In the genomic region with DNA sequence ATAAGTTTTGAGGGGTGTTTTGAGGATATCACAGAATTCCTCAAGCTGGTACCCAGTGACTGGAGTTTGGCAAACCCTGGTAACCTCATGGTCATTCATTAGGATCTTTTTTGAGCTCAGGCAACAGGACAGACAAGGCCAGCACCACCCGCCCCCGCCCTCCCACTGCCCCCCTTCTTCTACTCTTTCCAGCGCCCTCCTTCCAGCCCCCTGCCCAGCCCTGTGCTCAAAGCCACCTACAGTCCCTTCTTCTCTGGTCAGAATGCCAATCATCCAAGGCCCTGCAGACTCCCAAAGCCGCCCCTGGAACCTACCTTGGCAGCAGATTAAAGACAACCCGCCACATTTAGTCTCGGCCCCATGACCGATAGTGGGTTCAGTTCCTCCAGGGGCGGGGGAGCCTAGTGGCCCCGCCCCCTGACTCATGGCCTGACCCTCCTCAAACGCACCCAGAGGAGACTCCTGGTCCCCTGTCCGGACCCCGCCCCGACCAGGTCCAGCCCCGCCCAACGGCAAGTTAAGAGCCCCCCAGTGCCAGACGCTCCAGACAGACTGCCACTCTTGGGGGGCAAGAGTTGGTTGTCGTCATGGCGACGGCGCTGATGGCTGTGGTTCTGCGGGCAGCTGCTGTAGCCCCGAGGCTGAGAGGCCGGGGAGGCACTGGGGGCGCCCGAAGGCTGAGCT, we compare ENCODE assay signal across 1 cellular context.
TF ChIP-seq lines count a peak whose summit lies in the region.

TSS of gene NAGS (plus strand) at position 546 of the 684 bp plus-strand sequence. CDS start at position 588, 42 bp downstream.

TF ChIP-seq in H1, 55 proteins besides CTCF, POLR2A, EP300 and RAD21:
- TF ChIP-seq ASH2L (IDR thresholded peaks at IDR 0.05; ENCODE audit: low read length): peak; percentile 8
- TF ChIP-seq TBP (IDR thresholded peaks at IDR 0.05; ENCODE audit: low read depth, low read length): no peak
- peak; percentile 29 for TF ChIP-seq KDM4A (IDR thresholded peaks at IDR 0.05; ENCODE audit: low read depth, low read length, severe bottlenecking)
- TF ChIP-seq RFX5 (IDR thresholded peaks at IDR 0.05; ENCODE audit: borderline replicate concordance, low read depth, low read length): no peak
